ENCODE assay signal across 1 cellular context in genomic region chr10:120632047-120632446, GRCh38.
TF ChIP-seq lines count a peak whose summit lies in the region.

No MANE protein-coding gene starts in this region.

TF ChIP-seq in GM23338, 12 proteins besides CTCF, POLR2A, EP300 and RAD21 (continued from another document):
- no peak for TF ChIP-seq ZNF462 (CRISPR knock-in tag; IDR thresholded peaks at IDR 0.05)
